ENCODE assay signal across 15 cellular contexts in genomic region chr3:125935252-125935874, GRCh38. TPM values are rescaled to one million over a fixed set of nuclear protein-coding genes. Genes with fewer than 3 reads are reported as not detected.
A peak's percentile ranks its signal among the peaks of the same experiment; 100 is the strongest.
DNase-seq lines count a peak whose midpoint lies in the region; ATAC-seq, FAIRE-seq and TF ChIP-seq lines count a peak whose summit lies in the region.
"Not testable (repeated sequence)": the region's sequence is repeated elsewhere in the genome, so short reads cannot be mapped to it uniquely, and the experiment has no call there.
"Had no signal": no experiment of that assay in that cellular context is flagged by ENCODE, and none has a peak within 500 bp of the region (broad histone marks: within the 10 kb centered on the region; RNA-seq: fewer than 3 reads in every experiment).

No MANE protein-coding gene starts in this region.

- not testable (repeated sequence) for H3K36me3 ChIP-seq in PC-9 (ENCODE audit: low read depth); K562 (ENCODE audit: control insufficient read depth, insufficient read depth, low read length)

- not testable (repeated sequence) for H3F3A ChIP-seq in PC-9 (ENCODE audit: insufficient read depth, low read depth)

- CTCF ChIA-PET in PC-9 (lab: Charles Lee), result interaction anchor here (0.6 kb wide), 1 partner anchor 219 kb away, joined by 3 read pairs; no protein-coding TSS in a partner anchor
- CTCF ChIA-PET in K562 (lab: Yijun Ruan, JAX; ENCODE audit: low intra/inter-chr PET ratio), result not testable (repeated sequence)

- not testable (repeated sequence) for H3K9me2 ChIP-seq in PC-9 (ENCODE audit: insufficient read depth)

- TF ChIP-seq RAD21 in Ishikawa (IDR thresholded peaks at IDR 0.05; ENCODE audit: low read depth); K562 (CRISPR knock-in tag; conservative IDR thresholded peaks at IDR 0.05 in 1 of 2, IDR thresholded peaks at IDR 0.05 in 1 of 2): not testable (repeated sequence)

- not testable (repeated sequence) for H3K9me1 ChIP-seq in K562 (ENCODE audit: control insufficient read depth, insufficient read depth, low read length)

- H3K27me3 ChIP-seq in PC-9 (ENCODE audit: insufficient read depth, low read depth); K562 (ENCODE audit: control insufficient read depth in 2 of 2, insufficient read depth in 2 of 2, low read length in 2 of 2): not testable (repeated sequence)

- H3K27ac ChIP-seq in C4-2B, result peak overlapping the region; percentile 24; the same call in 1 of the 2 replicates
- not testable (repeated sequence) for H3K27ac ChIP-seq in PC-9; K562 (ENCODE audit: extremely low read depth, low read depth, low read length)

- H3K9ac ChIP-seq in K562 (ENCODE audit: insufficient read depth in 1 of 2, low read depth in 2 of 2, low read length in 2 of 2), result not testable (repeated sequence)

- BruUV-seq in PC-9 (replicated peaks; lab: Mats Ljungman, UMichigan); K562 (replicated peaks; lab: Mats Ljungman, UMichigan): not testable (repeated sequence)

- ATAC-seq in K562 (peak; percentile 36), left lobe of liver (peak; percentile 97), sciatic nerve (peak; percentile 68)

- TF ChIP-seq CTCF in C4-2B (conservative IDR thresholded peaks at IDR 0.05); PC-9 (conservative IDR thresholded peaks at IDR 0.05); K562 (IDR thresholded peaks at IDR 0.05 in 2 of 3, conservative IDR thresholded peaks at IDR 0.05 in 1 of 3; ENCODE audit: insufficient read depth in 2 of 3, low read depth in 1 of 3, low read length in 3 of 3); fibroblast of villous mesenchyme (IDR thresholded peaks at IDR 0.05; ENCODE audit: insufficient read depth, low read depth, low read length): not testable (repeated sequence)

- in situ Hi-C loops in K562 (cut with MboI), result not testable (repeated sequence)

- not testable (repeated sequence) for TF ChIP-seq POLR2A in K562 (conservative IDR thresholded peaks at IDR 0.05)

- WGBS in K562 (ENCODE audit: insufficient coverage, low coverage, missing lambda C conversion rate), result 10% methylated on average over 10 of the region's 10 CpGs

- not testable (repeated sequence) for H4K20me1 ChIP-seq in PC-9 (ENCODE audit: insufficient read depth); K562 (replicated peaks; ENCODE audit: control insufficient read depth, insufficient read depth, low read length)

- not testable (repeated sequence) for FAIRE-seq in K562 (lab: Jason Lieb, UNC)

- not testable (repeated sequence) for H3K9me3 ChIP-seq in PC-9 (ENCODE audit: insufficient read depth, low read depth); K562 (replicated peaks; ENCODE audit: control insufficient read depth, insufficient read depth, low read depth, low read length)

- H3K79me2 ChIP-seq in PC-9 (ENCODE audit: low read depth); K562 (ENCODE audit: control insufficient read depth, insufficient read depth, low read length): not testable (repeated sequence)

- DNase-seq in NCI-H2196 (lab: John Stamatoyannopoulos, UW; ENCODE audit: unreplicated experiment) (peak; percentile 73), PC-9 (peak; percentile 63 to 65), fibroblast of villous mesenchyme (ENCODE audit: low read depth) (peak; percentile 58), left lobe of liver (ENCODE audit: low spot score) (peak; percentile 76)
- not testable (repeated sequence) for DNase-seq in K562 (ENCODE audit: extremely low read depth in 1 of 4, low spot score in 3 of 4); sciatic nerve (ENCODE audit: low spot score)

- intact Hi-C loops in PC-9 (cut with micrococcal nuclease; ENCODE audit: unreplicated experiment), result loop anchor here (2.0 kb wide), 2 partner anchors 145 to 193 kb away; no protein-coding TSS in a partner anchor
- intact Hi-C loops in K562 (cut with micrococcal nuclease); sciatic nerve (cut with DNase I): not testable (repeated sequence)

- H3K4me1 ChIP-seq in PC-9 (replicated peaks; ENCODE audit: insufficient read depth); K562 (replicated peaks in 1 of 2; ENCODE audit: control insufficient read depth in 2 of 2, insufficient read depth in 2 of 2, low read length in 2 of 2): not testable (repeated sequence)

- POLR2A ChIA-PET in PC-9 (lab: Charles Lee; ENCODE audit: unreplicated experiment), result interaction anchor here (0.6 kb wide), 1 partner anchor 52 kb away, joined by 3 read pairs; no protein-coding TSS in a partner anchor
- POLR2A ChIA-PET in K562 (lab: Yijun Ruan, JAX), result not testable (repeated sequence)

- H2AFZ ChIP-seq in PC-9; K562 (ENCODE audit: low read depth, low read length): not testable (repeated sequence)

- H3K4me2 ChIP-seq in PC-9, result peak overlapping the region; percentile 45
- not testable (repeated sequence) for H3K4me2 ChIP-seq in K562 (ENCODE audit: insufficient read depth, low read length)

- TF ChIP-seq EP300 in Ishikawa (IDR thresholded peaks at IDR 0.05; ENCODE audit: borderline replicate concordance); K562 (IDR thresholded peaks at IDR 0.05; ENCODE audit: low read length): not testable (repeated sequence)

- not testable (repeated sequence) for H3K4me3 ChIP-seq in PC-9, K562
- H3K4me3 ChIP-seq in fibroblast of villous mesenchyme (ENCODE audit: low read depth, low read length), result peak overlapping the region; percentile 10

TF ChIP-seq in Ishikawa, 13 proteins besides CTCF, POLR2A, EP300 and RAD21:
- TF ChIP-seq CEBPB (IDR thresholded peaks at IDR 0.05), result peak; percentile 78
- peak; percentile 30; the same call in 1 of the 2 replicates for TF ChIP-seq TEAD4 (IDR thresholded peaks at IDR 0.05)
- peak; percentile 50 for TF ChIP-seq NFIC (IDR thresholded peaks at IDR 0.05)

TF ChIP-seq in K562, 482 proteins besides CTCF, POLR2A, EP300 and RAD21:
- TF ChIP-seq, protein P1, sequence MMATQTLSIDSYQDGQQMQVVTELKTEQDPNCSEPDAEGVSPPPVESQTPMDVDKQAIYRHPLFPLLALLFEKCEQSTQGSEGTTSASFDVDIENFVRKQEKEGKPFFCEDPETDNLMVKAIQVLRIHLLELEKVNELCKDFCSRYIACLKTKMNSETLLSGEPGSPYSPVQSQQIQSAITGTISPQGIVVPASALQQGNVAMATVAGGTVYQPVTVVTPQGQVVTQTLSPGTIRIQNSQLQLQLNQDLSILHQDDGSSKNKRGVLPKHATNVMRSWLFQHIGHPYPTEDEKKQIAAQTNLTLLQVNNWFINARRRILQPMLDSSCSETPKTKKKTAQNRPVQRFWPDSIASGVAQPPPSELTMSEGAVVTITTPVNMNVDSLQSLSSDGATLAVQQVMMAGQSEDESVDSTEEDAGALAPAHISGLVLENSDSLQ (IDR thresholded peaks at IDR 0.05), result peak; percentile 69
- TF ChIP-seq FOXA3 (CRISPR knock-in tag; conservative IDR thresholded peaks at IDR 0.05 in 1 of 2, IDR thresholded peaks at IDR 0.05 in 1 of 2) (0 out of 4 replicates have a peak, but pooled peaks of 1 of the 2 experiments have one; percentile 22), CEBPG (tag; conservative IDR thresholded peaks at IDR 0.05 in 1 of 2, IDR thresholded peaks at IDR 0.05 in 1 of 2) (peak; percentile 51 to 64; a peak in 1 of 4 replicates), SOX6 (IDR thresholded peaks at IDR 0.05) (peak; percentile 91), HNRNPLL (IDR thresholded peaks at IDR 0.05; ENCODE audit: low read depth, low read length, poor library complexity, severe bottlenecking) (peak; percentile 78), CEBPB (tag; IDR thresholded peaks at IDR 0.05) (peak; percentile 88)
- not testable (repeated sequence) for TF ChIP-seq CEBPG (CRISPR knock-in tag; IDR thresholded peaks at IDR 0.05)
TF ChIP-seq in K562: peak in this region for 6; not testable (repeated sequence) for 476.

RNA-seq across cellular contexts. Expression of gene ROPN1B, which starts 33.6 kb away (rescaled TPM):
- total RNA-seq in PC-9 (2021) (0.50 and 0.85 TPM in 2 replicates), K562 (2014; rRNA removed) (not detected in 2 replicates), K562 (2014; rRNA removed; fragmentation: Illumina TruSeq; extraction: Trizol) (not detected in 2 replicates), K562 (2015; rRNA removed; fragmentation: Illumina TruSeq; extraction: Trizol) (not detected in 2 replicates), K562 (2021) (not detected in 2 replicates), fibroblast of villous mesenchyme (0.43 TPM in 1 of 2 replicates, not detected in the other), left lobe of liver (0.60 TPM), sciatic nerve (5.4 TPM)
- total RNA-seq in K562 (2011; cell fraction: chromatin; rRNA removed; ENCODE audit: low replicate concordance), result not detected in 2 replicates
- total RNA-seq in K562 (2011; cell fraction: nucleolus; rRNA removed), result not detected in 2 replicates
- not detected in 2 replicates for total RNA-seq in K562 (2011; cell fraction: nucleoplasm; rRNA removed)
- polyA plus RNA-seq in K562 (2011; rRNA removed) (not detected in 2 replicates), K562 (2014; fragmentation: Illumina TruSeq; extraction: Trizol) (not detected in 2 replicates), K562 (2014; fragmentation: Nextera tagmentation; extraction: Ambion mirVana) (not detected), K562 (2014; rRNA removed) (not detected in 2 replicates)
- polyA plus RNA-seq in K562 (2011; cell fraction: cytosol; rRNA removed), result not detected in 2 replicates
- polyA plus RNA-seq in K562 (2011; cell fraction: nucleus; rRNA removed), result not detected in 2 replicates
- polyA plus RNA-seq in K562 (2012), result not detected in 2 replicates
- polyA minus RNA-seq in K562 (2011; rRNA and poly(A)+ RNA removed), result not detected in 2 replicates
- polyA minus RNA-seq in K562 (2011; cell fraction: cytosol; rRNA and poly(A)+ RNA removed), result not detected in 2 replicates
- not detected in 2 replicates for polyA minus RNA-seq in K562 (2011; cell fraction: nucleus; rRNA and poly(A)+ RNA removed)
- total RNA-seq: activated naive CD4-positive, alpha-beta T cell treated with anti-CD3 and anti-CD28 coated beads, Interleukin-2, amount 50 U/mL, for 72 hours; activated T-helper 17 cell treated with anti-CD3 and anti-CD28 coated beads, Interleukin-2, amount 50 U/mL, for 72 hours; CD4-positive, alpha-beta memory T cell; colonic mucosa; esophagus squamous epithelium; GM12878; posterior vena cava had no signal
- polyA plus RNA-seq: CD4-positive, alpha-beta memory T cell; GM12878 had no signal

Comparison
In these comparisons a context has a peak if more than half of its experiments do, and no peak if none do; other contexts are left out.
1. ATAC-seq: peak in every context shown above with its lines; median percentile 97 in left lobe of liver; 68 in sciatic nerve; 36 in K562.